In the genomic region with DNA sequence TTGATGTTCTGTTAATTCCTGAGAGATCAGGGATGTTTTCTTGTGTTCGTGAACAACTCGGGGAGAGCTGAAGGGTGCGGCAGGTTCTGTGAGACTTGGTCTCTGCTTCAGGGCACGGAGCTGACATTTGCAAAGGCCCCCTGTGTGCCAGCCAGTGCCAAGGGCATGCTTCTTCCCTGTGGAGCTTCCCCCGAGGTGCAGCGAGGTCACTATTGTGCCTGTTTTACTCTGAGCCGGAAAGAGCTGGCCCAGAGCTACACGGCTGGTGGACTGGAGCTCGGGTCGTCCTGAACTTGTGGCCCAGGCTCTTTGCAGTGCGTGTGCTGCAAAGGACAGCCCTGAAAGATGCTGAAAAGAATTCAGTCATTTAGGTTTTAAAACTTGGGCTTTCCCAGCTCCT, we compare ENCODE assay signal across 23 cellular contexts.
"Had no signal": no experiment of that assay in that cellular context is flagged by ENCODE, and none has a peak within 500 bp of the region (broad histone marks: within the 10 kb centered on the region; RNA-seq: fewer than 3 reads in every experiment).

No MANE protein-coding gene starts in this region.

- H3K4me1 ChIP-seq: breast epithelium, SJCRH30, uterus had no signal

- H3K27me3 ChIP-seq: breast epithelium, uterus had no signal

- H3K9me3 Mint-ChIP-seq: activated CD4-positive, alpha-beta memory T cell treated with anti-CD3 and anti-CD28 coated beads for 36 hours; activated naive CD4-positive, alpha-beta T cell treated with anti-CD3 and anti-CD28 coated beads, Interleukin-2, amount 10 ng/mL, durations not matched to agents 7 days and 5 days; activated naive CD8-positive, alpha-beta T cell treated with anti-CD3 and anti-CD28 coated beads, Interleukin-2, amount 50 U/mL, for 24 hours; activated T-helper 2 cell treated with anti-CD3 and anti-CD28 coated beads, Interferon-gamma antibody, Interleukin-2, Interleukin-4, amounts not matched to agents 10 μg/mL and 5 μg/mL and 100 μg/mL, durations not matched to agents 14 hours and 24 hours and 36 hours; stimulated activated memory B cell treated with anti-CD40 and anti-IgM and Interleukin-4, amounts not matched to agents 10 μg/mL and 1 μg/mL and 100 μg/mL, for 72 hours had no signal

- H3K4me3 Mint-ChIP-seq: activated CD4-positive, alpha-beta memory T cell treated with anti-CD3 and anti-CD28 coated beads for 36 hours; activated CD4-positive, alpha-beta T cell treated with anti-CD3 and anti-CD28 coated beads for 36 hours; activated CD8-positive, alpha-beta memory T cell treated with anti-CD3 and anti-CD28 coated beads, Interleukin-2, amount 10 ng/mL, durations not matched to agents 7 days and 5 days; activated naive CD4-positive, alpha-beta T cell treated with anti-CD3 and anti-CD28 coated beads, Interleukin-2, amount 10 ng/mL, durations not matched to agents 7 days and 5 days; activated naive CD8-positive, alpha-beta T cell treated with anti-CD3 and anti-CD28 coated beads, Interleukin-2, amount 50 U/mL, for 24 hours; nephron progenitor cell; stimulated activated memory B cell treated with anti-CD40 and anti-IgM and Interleukin-4, amounts not matched to agents 10 μg/mL and 1 μg/mL and 100 μg/mL, for 72 hours had no signal

- H3K27ac Mint-ChIP-seq: activated CD4-positive, alpha-beta memory T cell treated with anti-CD3 and anti-CD28 coated beads for 36 hours; activated CD4-positive, alpha-beta T cell treated with anti-CD3 and anti-CD28 coated beads for 36 hours; activated CD8-positive, alpha-beta memory T cell treated with anti-CD3 and anti-CD28 coated beads, Interleukin-2, amount 10 ng/mL, durations not matched to agents 7 days and 5 days; activated naive CD4-positive, alpha-beta T cell treated with anti-CD3 and anti-CD28 coated beads, Interleukin-2, amount 10 ng/mL, durations not matched to agents 7 days and 5 days; activated naive CD8-positive, alpha-beta T cell treated with anti-CD3 and anti-CD28 coated beads, Interleukin-2, amount 50 U/mL, for 24 hours; activated T-helper 2 cell treated with anti-CD3 and anti-CD28 coated beads, Interferon-gamma antibody, Interleukin-2, Interleukin-4, amounts not matched to agents 10 μg/mL and 5 μg/mL and 100 μg/mL, durations not matched to agents 14 hours and 24 hours and 36 hours; nephron progenitor cell; stimulated activated memory B cell treated with anti-CD40 and anti-IgM and Interleukin-4, amounts not matched to agents 10 μg/mL and 1 μg/mL and 100 μg/mL, for 72 hours had no signal

- H3K9me3 ChIP-seq: breast epithelium, esophagus squamous epithelium, SJCRH30, thoracic aorta, uterus had no signal

- H3K27ac ChIP-seq: SJCRH30, thoracic aorta, uterus, WERI-Rb-1 had no signal

- H3K36me3 ChIP-seq: breast epithelium, esophagus squamous epithelium, SJCRH30, thoracic aorta, uterus, WERI-Rb-1 had no signal

- FAIRE-seq: small intestine had no signal

- H3K36me3 Mint-ChIP-seq: activated CD4-positive, alpha-beta memory T cell treated with anti-CD3 and anti-CD28 coated beads for 36 hours; activated CD8-positive, alpha-beta memory T cell treated with anti-CD3 and anti-CD28 coated beads, Interleukin-2, amount 10 ng/mL, durations not matched to agents 7 days and 5 days; activated naive CD4-positive, alpha-beta T cell treated with anti-CD3 and anti-CD28 coated beads, Interleukin-2, amount 10 ng/mL, durations not matched to agents 7 days and 5 days; stimulated activated memory B cell treated with anti-CD40 and anti-IgM and Interleukin-4, amounts not matched to agents 10 μg/mL and 1 μg/mL and 100 μg/mL, for 72 hours had no signal

- DNase-seq: activated CD4-positive, alpha-beta memory T cell treated with anti-CD3 and anti-CD28 coated beads for 36 hours; activated CD4-positive, alpha-beta T cell treated with anti-CD3 and anti-CD28 coated beads for 36 hours; activated CD8-positive, alpha-beta memory T cell treated with anti-CD3 and anti-CD28 coated beads, Interleukin-2, amount 10 ng/mL, durations not matched to agents 7 days and 5 days; activated naive CD4-positive, alpha-beta T cell treated with anti-CD3 and anti-CD28 coated beads, Interleukin-2, amount 10 ng/mL, durations not matched to agents 7 days and 5 days; activated naive CD8-positive, alpha-beta T cell treated with anti-CD3 and anti-CD28 coated beads, Interleukin-2, amount 50 U/mL, for 24 hours; cerebellar nuclear complex; effector CD4-positive, alpha-beta T cell; esophagus squamous epithelium; nephron progenitor cell; occipital lobe; posterior cingulate gyrus; retina; SJCRH30; small intestine; stimulated activated CD4-positive, alpha-beta T cell treated with anti-CD3 and anti-CD28 coated beads, Interleukin-4, amount 100 ng/mL, for 24 hours; SW 1271; T-helper 2 cell; WERI-Rb-1 had no signal

- H3K4me3 ChIP-seq: breast epithelium, esophagus squamous epithelium, SJCRH30, thoracic aorta, uterus had no signal

- ATAC-seq: activated CD4-positive, alpha-beta T cell treated with anti-CD3 and anti-CD28 coated beads for 36 hours; activated CD8-positive, alpha-beta memory T cell treated with anti-CD3 and anti-CD28 coated beads, Interleukin-2, amount 10 ng/mL, durations not matched to agents 7 days and 5 days; activated naive CD8-positive, alpha-beta T cell treated with anti-CD3 and anti-CD28 coated beads, Interleukin-2, amount 50 U/mL, for 24 hours; stimulated activated memory B cell treated with anti-CD40 and anti-IgM and Interleukin-4, amounts not matched to agents 10 μg/mL and 1 μg/mL and 100 μg/mL, for 72 hours had no signal
